ENCODE assay signal across 8 cellular contexts in genomic region chr2:65129276-65129612, GRCh38. TPM values are rescaled to one million over a fixed set of nuclear protein-coding genes. Genes with fewer than 3 reads are reported as not detected.
DNase-seq lines count a peak whose midpoint lies in the region; ATAC-seq and TF ChIP-seq lines count a peak whose summit lies in the region.

No MANE protein-coding gene starts in this region.

- H3K9me3 Mint-ChIP-seq in T-helper 2 cell treated with Interferon-gamma antibody and Interleukin-4, amounts not matched to agents 5 μg/mL and 100 μg/mL, for 36 hours, result no peaks in the 10 kb centered on the region

- TF ChIP-seq CTCF in esophagus squamous epithelium (IDR thresholded peaks at IDR 0.05) (no peak), prostate gland (IDR thresholded peaks at IDR 0.05) (no peak)

- H3K27ac ChIP-seq in esophagus squamous epithelium (peak overlapping the region; percentile 96 to 100 (median 100)), prostate gland (peak overlapping the region; percentile 97)

- no peaks in the 10 kb centered on the region for H3K27me3 Mint-ChIP-seq in T-helper 2 cell treated with Interferon-gamma antibody and Interleukin-4, amounts not matched to agents 5 μg/mL and 100 μg/mL, for 36 hours (ENCODE audit: low read depth)

- H3K27me3 ChIP-seq in esophagus squamous epithelium, result no peaks in the 10 kb centered on the region
- no peaks in the 10 kb centered on the region for H3K27me3 ChIP-seq in prostate gland (replicated peaks; ENCODE audit: insufficient read depth)

- H3K36me3 Mint-ChIP-seq in T-helper 2 cell treated with Interferon-gamma antibody and Interleukin-4, amounts not matched to agents 5 μg/mL and 100 μg/mL, for 36 hours (ENCODE audit: low read depth), result peaks cover 21% of the 10 kb centered on the region

- H3K36me3 ChIP-seq in esophagus squamous epithelium (no peaks in the 10 kb centered on the region), prostate gland (no peaks in the 10 kb centered on the region)

- H3K4me3 ChIP-seq in esophagus squamous epithelium (peak overlapping the region; percentile 86 to 97 (median 92)), prostate gland (peak overlapping the region; percentile 85 to 95)

- DNase-seq in DMS53 (lab: John Stamatoyannopoulos, UW), result peak; percentile 63
- no peak for DNase-seq in DMS53 treated with DMSO at 0.1 percent for 48 hours (lab: John Stamatoyannopoulos, UW; ENCODE audit: unreplicated experiment)
- DNase-seq in T-helper 2 cell treated with Interferon-gamma antibody and Interleukin-4, amounts not matched to agents 5 μg/mL and 100 μg/mL, for 36 hours (ENCODE audit: low spot score), result no peak
- DNase-seq in esophagus squamous epithelium (lab: John Stamatoyannopoulos, UW), result no peak
- DNase-seq in prostate gland (ENCODE audit: low spot score), result no peak
- no peak for DNase-seq in ureter (ENCODE audit: low spot score)

- H3K4me1 ChIP-seq in esophagus squamous epithelium (peaks cover 16 to 52% (median 40%) of the 10 kb centered on the region in 3 donors), prostate gland (replicated peaks) (no peaks in the 10 kb centered on the region)

- peaks cover 26% of the 10 kb centered on the region for H3K4me1 Mint-ChIP-seq in T-helper 2 cell treated with Interferon-gamma antibody and Interleukin-4, amounts not matched to agents 5 μg/mL and 100 μg/mL, for 36 hours (ENCODE audit: low read depth)

- TF ChIP-seq POLR2A in esophagus squamous epithelium (IDR thresholded peaks at IDR 0.05) (no peak), prostate gland (IDR thresholded peaks at IDR 0.05) (no peak)

- intact Hi-C loops in esophagus squamous epithelium (cut with DNase I), result loop anchor here (10.0 kb wide), 1 partner anchor 54 kb away; no protein-coding TSS in a partner anchor
- intact Hi-C loops in prostate gland (cut with DNase I), result loop anchor here (5.0 kb wide), 2 partner anchors 72 to 142 kb away; partner anchors contain the start of genes CEP68 and SLC1A4

- WGBS in esophagus squamous epithelium, 2 donors, result 1% methylated on average over 7 of the region's 9 CpGs
- WGBS in prostate gland, result 0% methylated on average over 9 of the region's 9 CpGs

- H3K9me3 ChIP-seq in esophagus squamous epithelium (no peaks in the 10 kb centered on the region), prostate gland (no peaks in the 10 kb centered on the region)

- peak overlapping the region; percentile 97 for H3K4me3 Mint-ChIP-seq in T-helper 2 cell treated with Interferon-gamma antibody and Interleukin-4, amounts not matched to agents 5 μg/mL and 100 μg/mL, for 36 hours

- H3K27ac Mint-ChIP-seq in T-helper 2 cell treated with Interferon-gamma antibody and Interleukin-4, amounts not matched to agents 5 μg/mL and 100 μg/mL, for 36 hours, result peak overlapping the region; percentile 99

- ATAC-seq in HG03025 (IDR thresholded peaks at IDR 0.05; ENCODE audit: low FRiP score, unreplicated experiment), result no peak
- ATAC-seq in GM19395 (IDR thresholded peaks at IDR 0.05; ENCODE audit: unreplicated experiment), result no peak

RNA-seq across cellular contexts. Expression of gene RAB1A, which starts 0.7 kb away (rescaled TPM):
- total RNA-seq in esophagus squamous epithelium (100 to 1,000 TPM in 1 of 4 donors, 10 to 100 TPM in 3; 72.6 to 101 (median 78.3) TPM), prostate gland (10 to 100 TPM; 50.3 to 67.6 TPM), ureter (148 TPM)
